ENCODE assay signal across 1 cellular context in genomic region chr12:24742378-24742777, GRCh38.
TF ChIP-seq lines count a peak whose summit lies in the region.

No MANE protein-coding gene starts in this region.

TF ChIP-seq in GM23338, 12 proteins besides CTCF, POLR2A, EP300 and RAD21 (continued from another document):
- TF ChIP-seq ETS1 (IDR thresholded peaks at IDR 0.05) = no peak
